8 cellular contexts compared by ENCODE assay signal in the genomic region with DNA sequence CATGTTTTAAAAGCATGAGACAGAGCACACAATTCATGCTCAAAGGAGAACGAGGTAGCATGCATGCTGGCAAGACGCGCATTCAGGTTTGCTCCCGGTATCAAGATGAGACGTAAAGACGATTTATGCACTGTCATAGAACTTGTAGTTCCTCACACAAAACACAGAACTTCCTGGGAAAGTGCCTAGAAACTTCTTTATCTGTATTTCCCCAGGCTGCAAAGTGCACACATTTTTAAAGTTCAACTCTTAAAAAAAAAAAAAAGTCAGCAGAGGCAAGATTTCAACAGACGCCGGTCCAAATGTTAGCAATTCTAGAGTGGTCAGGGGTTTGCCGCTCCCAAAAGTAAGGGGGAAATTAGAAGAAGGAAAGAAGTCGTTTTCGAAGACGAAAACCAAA.
DNase-seq lines count a peak whose midpoint lies in the region; ATAC-seq and TF ChIP-seq lines count a peak whose summit lies in the region.

No MANE protein-coding gene starts in this region.

- DNase-seq in PC-3 (no peak), fibroblast of mammary gland (ENCODE audit: low read depth) (no peak), psoas muscle (no peak), NCI-H2227 treated with DMSO at 0.1 percent for 48 hours (lab: John Stamatoyannopoulos, UW) (no peak), NCI-H524 (lab: John Stamatoyannopoulos, UW) (no peak), left colon (no peak), NCI-H524 treated with DMSO at 0.1 percent for 48 hours (lab: John Stamatoyannopoulos, UW) (no peak)

- TF ChIP-seq CTCF in DOHH2 (IDR thresholded peaks at IDR 0.05; ENCODE audit: low read depth, low read length, poor library complexity, severe bottlenecking) (no peak), PC-3 (conservative IDR thresholded peaks at IDR 0.05; ENCODE audit: low read depth, low read length) (no peak), fibroblast of mammary gland (conservative IDR thresholded peaks at IDR 0.05; ENCODE audit: control insufficient read depth, insufficient read depth, low read depth, low read length) (no peak), psoas muscle (IDR thresholded peaks at IDR 0.05) (no peak)

- H3K27ac ChIP-seq in DOHH2 (ENCODE audit: low read depth, low read length): no peak overlapping the region
- H3K27ac ChIP-seq in PC-3 (ENCODE audit: low read length): no peak overlapping the region
- H3K27ac ChIP-seq in psoas muscle: no peak overlapping the region

- ATAC-seq in PC-3 (no peak), psoas muscle (peak in 1 of 4 donors; percentile 11), left colon (no peak)

- H3K9me3 ChIP-seq in DOHH2 (ENCODE audit: control insufficient read depth, insufficient read depth, low read length) (no peaks in the 10 kb centered on the region), PC-3 (ENCODE audit: low read length) (no peaks in the 10 kb centered on the region), psoas muscle (no peaks in the 10 kb centered on the region)

- H3K9me2 ChIP-seq in DOHH2 (replicated peaks; ENCODE audit: control insufficient read depth, low read length) (no peaks in the 10 kb centered on the region), PC-3 (replicated peaks; ENCODE audit: low read length) (no peaks in the 10 kb centered on the region)

- POLR2A ChIA-PET in PC-3 (lab: Charles Lee; ENCODE audit: unreplicated experiment): interaction anchor here (0.6 kb wide), 1 partner anchor 11 kb away, joined by 3 read pairs; no protein-coding TSS in a partner anchor

- H3K4me1 ChIP-seq in DOHH2 (ENCODE audit: control insufficient read depth, low read length) (peaks cover 9% of the 10 kb centered on the region), PC-3 (ENCODE audit: insufficient read depth, low read length) (no peaks in the 10 kb centered on the region), psoas muscle (no peaks in the 10 kb centered on the region)

- H3K4me2 ChIP-seq in DOHH2 (ENCODE audit: low read length) (peak overlapping the region; percentile 62), PC-3 (ENCODE audit: low read length) (peak overlapping the region; percentile 72; the same call in 1 of the 2 replicates)

- H3K79me2 ChIP-seq in DOHH2 (ENCODE audit: control insufficient read depth, low read length): no peaks in the 10 kb centered on the region
- H3K79me2 ChIP-seq in PC-3 (ENCODE audit: low read length): no peaks in the 10 kb centered on the region

- H4K20me1 ChIP-seq in DOHH2 (ENCODE audit: control insufficient read depth, insufficient read depth, low read depth, low read length) (no peaks in the 10 kb centered on the region), PC-3 (ENCODE audit: low read length) (no peaks in the 10 kb centered on the region)

- 41 to 64% (median 50%) methylated on average over 12 of the region's 12 CpGs for WGBS in psoas muscle, 3 donors

- no peaks in the 10 kb centered on the region for H3F3A ChIP-seq in DOHH2 (ENCODE audit: control insufficient read depth, insufficient read depth)
- H3F3A ChIP-seq in PC-3 (ENCODE audit: low read length, unreplicated experiment): no peaks in the 10 kb centered on the region

- CTCF ChIA-PET in PC-3 (lab: Charles Lee): no interaction called here

- intact Hi-C loops in PC-3 (cut with micrococcal nuclease): loop anchor here (10.0 kb wide), 1 partner anchor 316 kb away; no protein-coding TSS in a partner anchor
- intact Hi-C loops in psoas muscle (cut with DNase I): loop anchor here in 1 of 2 donors (5.0 kb wide), 2 partner anchors 589 to 669 kb away; no protein-coding TSS in a partner anchor
- intact Hi-C loops in left colon (cut with DNase I, micrococcal nuclease): no loop called here

- H3K9ac ChIP-seq in PC-3 (ENCODE audit: low read length): no peak overlapping the region

- H3K36me3 ChIP-seq in DOHH2 (ENCODE audit: control insufficient read depth, low read length) (no peaks in the 10 kb centered on the region), PC-3 (ENCODE audit: low read depth, low read length) (no peaks in the 10 kb centered on the region), psoas muscle (ENCODE audit: insufficient read depth in 1 of 2, low read depth in 1 of 2) (no peaks in the 10 kb centered on the region)

- peak overlapping the region; percentile 40 for H3K4me3 ChIP-seq in DOHH2 (ENCODE audit: low read length)
- H3K4me3 ChIP-seq in PC-3 (ENCODE audit: low read length): no peak overlapping the region
- peak overlapping the region; percentile 16 for H3K4me3 ChIP-seq in fibroblast of mammary gland (ENCODE audit: control insufficient read depth, low read depth, low read length)
- peak overlapping the region; percentile 45 for H3K4me3 ChIP-seq in psoas muscle

- H3K27me3 ChIP-seq in DOHH2 (ENCODE audit: control insufficient read depth, low read length) (0 out of 2 replicates have a peak, but pooled peaks cover 5% of the 10 kb centered on the region), PC-3 (ENCODE audit: low read length) (no peaks in the 10 kb centered on the region), psoas muscle (ENCODE audit: insufficient read depth in 3 of 3, low read length in 2 of 3) (no peaks in the 10 kb centered on the region)

- no TSS peak for BruUV-seq in PC-3 (replicated peaks; lab: Mats Ljungman, UMichigan)

- H2AFZ ChIP-seq in PC-3 (ENCODE audit: low read length): peak overlapping the region; percentile 85
